Comparison of ENCODE assay signal across 12 cellular contexts in genomic region chr1:156665539-156665938, GRCh38. TPM values are rescaled to one million over a fixed set of nuclear protein-coding genes. Genes with fewer than 3 reads are reported as not detected.
DNase-seq lines count a peak whose midpoint lies in the region; ATAC-seq and TF ChIP-seq lines count a peak whose summit lies in the region.
"Had no signal": no experiment of that assay in that cellular context is flagged by ENCODE, and none has a peak within 500 bp of the region (broad histone marks: within the 10 kb centered on the region; RNA-seq: fewer than 3 reads in every experiment).

No MANE protein-coding gene starts in this region.

- H3K4me1 Mint-ChIP-seq in MCF 10A (ENCODE audit: insufficient read depth, unreplicated experiment) = peaks cover 30% of the 10 kb centered on the region
- H3K4me1 Mint-ChIP-seq in neural crest cell = peaks cover 95% of the 10 kb centered on the region

- peak overlapping the region; percentile 85 to 86 for H3K27ac ChIP-seq in breast epithelium
- H3K27ac ChIP-seq in heart left ventricle = peak overlapping the region; percentile 53 to 99 (median 96)
- H3K27ac ChIP-seq in urinary bladder (ENCODE audit: low read depth) = peak overlapping the region; percentile 46
- H3K27ac ChIP-seq in OCI-LY7 (ENCODE audit: low read depth, low read length, poor library complexity, severe bottlenecking) = no peak overlapping the region
- H3K27ac ChIP-seq: neutrophil had no signal

- H3K79me2 ChIP-seq in OCI-LY7 (ENCODE audit: insufficient read depth, low read depth, low read length) = no peaks in the 10 kb centered on the region

- no peaks in the 10 kb centered on the region for H3K36me3 ChIP-seq in breast epithelium
- peaks cover 0 to 6% (median 0%) of the 10 kb centered on the region in 9 donors for H3K36me3 ChIP-seq in heart left ventricle
- H3K36me3 ChIP-seq in urinary bladder (ENCODE audit: insufficient read depth) = no peaks in the 10 kb centered on the region
- H3K36me3 ChIP-seq in OCI-LY7 (ENCODE audit: insufficient read depth, low read length) = no peaks in the 10 kb centered on the region
- H3K36me3 ChIP-seq: neutrophil had no signal

- H3K9me2 ChIP-seq in OCI-LY7 (ENCODE audit: insufficient read depth, low read length) = no peaks in the 10 kb centered on the region

- 4 to 29% (median 11%) methylated on average over 3 of the region's 3 CpGs for WGBS in heart left ventricle, 4 donors
- WGBS in urinary bladder = 59% methylated on average over 3 of the region's 3 CpGs

- no peak for TF ChIP-seq POLR2A in breast epithelium (IDR thresholded peaks at IDR 0.05)
- TF ChIP-seq POLR2A in heart left ventricle (IDR thresholded peaks at IDR 0.05) = no peak

- TF ChIP-seq CTCF in breast epithelium (IDR thresholded peaks at IDR 0.05) (no peak), MCF 10A (IDR thresholded peaks at IDR 0.05; ENCODE audit: unreplicated experiment) (no peak), heart left ventricle (IDR thresholded peaks at IDR 0.05) (no peak), neural crest cell (conservative IDR thresholded peaks at IDR 0.05) (no peak), GM13976 (IDR thresholded peaks at IDR 0.05; ENCODE audit: borderline replicate concordance, control extremely low read depth, extremely low read depth, insufficient read depth, missing control alignments) (no peak), OCI-LY7 (conservative IDR thresholded peaks at IDR 0.05; ENCODE audit: low read length) (no peak)

- H3K9me3 ChIP-seq in breast epithelium (no peaks in the 10 kb centered on the region), heart left ventricle (no peaks in the 10 kb centered on the region), OCI-LY7 (ENCODE audit: low read length) (no peaks in the 10 kb centered on the region)
- H3K9me3 ChIP-seq: neutrophil had no signal

- in situ Hi-C loops in GM13976 (cut with MboI; ENCODE audit: low sequenced_read_pairs, unreplicated experiment) = no loop called here

- ATAC-seq in heart left ventricle = no peak

- H3K36me3 Mint-ChIP-seq in MCF 10A (ENCODE audit: insufficient read depth, unreplicated experiment) (no peaks in the 10 kb centered on the region), neural crest cell (ENCODE audit: low read depth) (peaks cover 3% of the 10 kb centered on the region)

- peaks cover 1% of the 10 kb centered on the region for H3K27me3 Mint-ChIP-seq in MCF 10A (ENCODE audit: insufficient read depth, unreplicated experiment)
- peaks cover 40% of the 10 kb centered on the region for H3K27me3 Mint-ChIP-seq in neural crest cell (ENCODE audit: low read depth)
- H3K27me3 Mint-ChIP-seq: stimulated activated naive CD8-positive, alpha-beta T cell treated with anti-CD3 and anti-CD28 coated beads, Interleukin-15, Interleukin-2, amounts not matched to agents 100 ng/mL and 50 ng/mL, for 24 hours had no signal

- H3K4me2 ChIP-seq in OCI-LY7 (ENCODE audit: low read length) = no peak overlapping the region

- POLR2A ChIA-PET in MCF 10A (lab: Yijun Ruan, JAX) = no interaction called here
- POLR2A ChIA-PET in OCI-LY7 (lab: Charles Lee) = no interaction called here

- H3K4me3 Mint-ChIP-seq in MCF 10A (ENCODE audit: unreplicated experiment) = no peak overlapping the region
- H3K4me3 Mint-ChIP-seq in neural crest cell = peak overlapping the region; percentile 66
- H3K4me3 Mint-ChIP-seq: stimulated activated naive CD8-positive, alpha-beta T cell treated with anti-CD3 and anti-CD28 coated beads, Interleukin-15, Interleukin-2, amounts not matched to agents 100 ng/mL and 50 ng/mL, for 24 hours had no signal

- H3K9me3 Mint-ChIP-seq in MCF 10A (ENCODE audit: unreplicated experiment) = no peaks in the 10 kb centered on the region
- no peaks in the 10 kb centered on the region for H3K9me3 Mint-ChIP-seq in neural crest cell
- H3K9me3 Mint-ChIP-seq: stimulated activated naive CD8-positive, alpha-beta T cell treated with anti-CD3 and anti-CD28 coated beads, Interleukin-15, Interleukin-2, amounts not matched to agents 100 ng/mL and 50 ng/mL, for 24 hours had no signal

- DNase-seq in breast epithelium (ENCODE audit: low spot score in 2 of 2) (no peak), MCF 10A (ENCODE audit: unreplicated experiment) (no peak), heart left ventricle (no peak), neural crest cell (ENCODE audit: low read depth, low spot score) (no peak), cerebellum (ENCODE audit: low spot score) (no peak), GM13976 (ENCODE audit: low spot score) (no peak), OCI-LY7 (ENCODE audit: low spot score) (no peak)
- DNase-seq: activated CD8-positive, alpha-beta memory T cell treated with anti-CD3 and anti-CD28 coated beads, Interleukin-2, amount 50 U/mL, for 48 hours; NCI-H2227 treated with DMSO at 0.1 percent for 48 hours had no signal

- H3K4me3 ChIP-seq in breast epithelium (no peak overlapping the region), heart left ventricle (peak overlapping the region in 1 of 12 donors; percentile 16), urinary bladder (ENCODE audit: low read depth, low read length) (no peak overlapping the region), OCI-LY7 (ENCODE audit: low read depth, low read length, poor library complexity, severe bottlenecking) (no peak overlapping the region)

- H4K20me1 ChIP-seq in OCI-LY7 (ENCODE audit: insufficient read depth, low read length) = peaks cover 4% of the 10 kb centered on the region; the same call in 1 of the 2 replicates

- H3K27ac Mint-ChIP-seq in MCF 10A (ENCODE audit: low read depth, unreplicated experiment) (no peak overlapping the region), neural crest cell (ENCODE audit: unreplicated experiment) (peak overlapping the region; percentile 85)
- H3K27ac Mint-ChIP-seq: stimulated activated naive CD8-positive, alpha-beta T cell treated with anti-CD3 and anti-CD28 coated beads, Interleukin-15, Interleukin-2, amounts not matched to agents 100 ng/mL and 50 ng/mL, for 24 hours had no signal

- CTCF ChIA-PET in MCF 10A (lab: Yijun Ruan, JAX) = interaction anchor here (0.6 to 13.0 kb wide), 5 partner anchors 15 to 307 kb away, joined by 3 to 552 read pairs (median 11); partner anchors contain the start of genes HAPLN2 and NES
- CTCF ChIA-PET in OCI-LY7 (lab: Charles Lee; ENCODE audit: unreplicated experiment) = no interaction called here

- H2AFZ ChIP-seq in OCI-LY7 (ENCODE audit: low read length) = no peak overlapping the region

- intact Hi-C loops in breast epithelium (cut with DNase I; ENCODE audit: low total_unique reads) = loop anchor here (10.0 kb wide), 1 partner anchor 171 kb away; no protein-coding TSS in a partner anchor
- intact Hi-C loops in MCF 10A (cut with micrococcal nuclease) = no loop called here
- intact Hi-C loops in heart left ventricle (cut with DNase I) = loop anchor here in 5 of 10 donors (1.0 to 10.0 kb wide), 4 partner anchors 10 to 551 kb away; partner anchors contain the start of genes MEF2D (in 3 of the 5) and LMNA (in 1 of the 5)
- intact Hi-C loops in OCI-LY7 (cut with micrococcal nuclease; ENCODE audit: unreplicated experiment) = no loop called here

- BruUV-seq in MCF 10A (replicated peaks; lab: Mats Ljungman, UMichigan) = no TSS peak
- BruUV-seq in OCI-LY7 (replicated peaks; lab: Mats Ljungman, UMichigan) = no TSS peak

- H3K27me3 ChIP-seq in breast epithelium (no peaks in the 10 kb centered on the region), heart left ventricle (no peaks in the 10 kb centered on the region)

- H3K4me1 ChIP-seq in breast epithelium = peaks cover 28 to 40% of the 10 kb centered on the region in 2 donors
- peaks cover 60 to 100% (median 97%) of the 10 kb centered on the region in 12 donors for H3K4me1 ChIP-seq in heart left ventricle
- H3K4me1 ChIP-seq in urinary bladder (ENCODE audit: insufficient read depth) = no peaks in the 10 kb centered on the region
- peaks cover 50% of the 10 kb centered on the region for H3K4me1 ChIP-seq in OCI-LY7 (ENCODE audit: insufficient read depth, low read length, poor library complexity, severe bottlenecking)

RNA-seq across cellular contexts. Expression of gene NES, which starts 11.7 kb away (rescaled TPM):
- total RNA-seq in breast epithelium (10 to 100 TPM in 2 of 3 donors, 1 to 10 TPM in 1; 9.9 to 28.5 (median 14.9) TPM), MCF 10A (2022) (not detected in 2 replicates), heart left ventricle (100 to 1,000 TPM in 7 of 9 donors, 10 to 100 TPM in 2; 75.3 to 499 (median 158) TPM), neural crest cell (248 and 265 TPM in 2 replicates), urinary bladder (35.7 TPM), cerebellum (45.5 TPM), OCI-LY7 (2022) (not detected in 2 replicates)
- polyA plus RNA-seq in heart left ventricle (100 to 1,000 TPM in 1 of 2 donors, 10 to 100 TPM in 1; 59.7 to 160 TPM), urinary bladder (38.2 TPM)
- not detected in 2 replicates for total RNA-seq in OCI-LY7 (2014; rRNA removed; shearing (Covaris generic))

RNA-seq across cellular contexts. Expression of gene BCAN, which starts 23.6 kb away (rescaled TPM):
- total RNA-seq in breast epithelium (under 1 TPM in 1 of 3 donors, not detected in 2; 0.44 TPM), MCF 10A (2022) (0.37 TPM in 1 of 2 replicates, not detected in the other), heart left ventricle (under 1 TPM in 4 of 9 donors, not detected in 5; 0.09 to 0.27 (median 0.15) TPM), neural crest cell (2.4 and 3.1 TPM in 2 replicates), urinary bladder (0.48 TPM), cerebellum (106 TPM), OCI-LY7 (2022) (not detected in 2 replicates)
- polyA plus RNA-seq in heart left ventricle (under 1 TPM; 0.10 to 0.15 TPM), urinary bladder (0.19 TPM)
- 0.44 TPM in 1 of 2 replicates, not detected in the other for total RNA-seq in OCI-LY7 (2014; rRNA removed; shearing (Covaris generic))

RNA-seq across cellular contexts. Expression of gene CRABP2, which starts 39.8 kb away (rescaled TPM):
- 10 to 100 TPM in 2 of 3 donors, 1 to 10 TPM in 1; 4.2 to 61.6 (median 28.2) TPM for total RNA-seq in breast epithelium
- 0.98 and 1.9 TPM in 2 replicates for total RNA-seq in MCF 10A (2022)
- 10 to 100 TPM in 1 of 9 donors, 1 to 10 TPM in 4, under 1 TPM in 1, not detected in 3; 0.80 to 11.4 (median 1.7) TPM for total RNA-seq in heart left ventricle
- polyA plus RNA-seq in heart left ventricle = 1 to 10 TPM in 1 of 2 donors, under 1 TPM in 1; 0.46 to 1.5 TPM
- total RNA-seq in neural crest cell = 606 and 647 TPM in 2 replicates
- 37.9 TPM for total RNA-seq in urinary bladder
- polyA plus RNA-seq in urinary bladder = 25.3 TPM
- 9.6 TPM for total RNA-seq in cerebellum
- total RNA-seq in OCI-LY7 (2014; rRNA removed; shearing (Covaris generic)) = 1.4 and 2.8 TPM in 2 replicates
- 1.5 and 2.1 TPM in 2 replicates for total RNA-seq in OCI-LY7 (2022)

RNA-seq across cellular contexts. Expression of gene HAPLN2, which starts 46.3 kb away (rescaled TPM):
- total RNA-seq in breast epithelium = not detected
- total RNA-seq in MCF 10A (2022) = not detected in 2 replicates
- total RNA-seq in heart left ventricle = 1 to 10 TPM in 4 of 9 donors, under 1 TPM in 5; 0.52 to 2.4 (median 0.95) TPM
- 1 to 10 TPM; 1.2 to 3.0 TPM for polyA plus RNA-seq in heart left ventricle
- total RNA-seq in neural crest cell = 0.70 and 0.91 TPM in 2 replicates
- total RNA-seq in urinary bladder = not detected
- 4.0 TPM for polyA plus RNA-seq in urinary bladder
- total RNA-seq in cerebellum = 1.3 TPM
- 0.41 and 0.62 TPM in 2 replicates for total RNA-seq in OCI-LY7 (2014; rRNA removed; shearing (Covaris generic))
- 1.1 and 1.4 TPM in 2 replicates for total RNA-seq in OCI-LY7 (2022)

Comparison
In these comparisons a context has a peak if more than half of its experiments do, and no peak if none do; other contexts are left out.
1. RNA of gene NES, which starts 11.7 kb away (total RNA-seq): 248 to 265 TPM in neural crest cell, 75.3 to 499 TPM in heart left ventricle, 45.5 TPM in cerebellum (single experiment), 35.7 TPM in urinary bladder (single experiment) and 9.9 to 28.5 TPM in breast epithelium; not detected in MCF 10A and not detected in OCI-LY7; every median in the first group is over 10 times any median in the second.
2. RNA of gene BCAN, which starts 23.6 kb away (total RNA-seq): 106 TPM in cerebellum (single experiment); 2.4 to 3.1 TPM in neural crest cell, 0.48 TPM in urinary bladder (single experiment), 0.37 TPM in MCF 10A, 0.09 to 0.27 TPM in heart left ventricle, 0.44 TPM in OCI-LY7 and 0.44 TPM in breast epithelium; every median in the first group is over 10 times any median in the second.